Comparison of ENCODE assay signal across 8 cellular contexts in genomic region chr15:100879046-100879445, GRCh38. TPM values are rescaled to one million over a fixed set of nuclear protein-coding genes. Genes with fewer than 3 reads are reported as not detected.
DNase-seq lines count a peak whose midpoint lies in the region; ATAC-seq, FAIRE-seq and TF ChIP-seq lines count a peak whose summit lies in the region.

No MANE protein-coding gene starts in this region.

- no peak for DNase-seq in GM12864 (ENCODE audit: low read depth)
- no peak for DNase-seq in HL-60 (ENCODE audit: low read depth in 1 of 2, low spot score in 1 of 2)
- DNase-seq in epithelial cell of prostate (ENCODE audit: low read depth, low spot score) = no peak
- DNase-seq in pancreas = peak in 3 of 6 donors; percentile 37 to 70 (median 67)
- DNase-seq in epidermal melanocyte (ENCODE audit: insufficient read length, low spot score) = no peak
- DNase-seq in OCI-M1 (lab: John Stamatoyannopoulos, UW) = no peak

- H3K4me1 ChIP-seq in pancreas = no peaks in the 10 kb centered on the region

- no peak for FAIRE-seq in pancreas (lab: Jason Lieb, UNC)

- WGBS in pancreas, 2 donors = 2 to 3% methylated on average over 54 to 59 of the region's 59 CpGs

- intact Hi-C loops in pancreas (cut with DNase I) = loop anchor here in 1 of 3 donors (10.0 kb wide), 2 partner anchors 214 to 254 kb away; no protein-coding TSS in a partner anchor

- no peak for TF ChIP-seq CTCF in GM12864 (IDR thresholded peaks at IDR 0.05; ENCODE audit: low read depth, low read length, missing control alignments)
- no peak for TF ChIP-seq CTCF in HL-60 (IDR thresholded peaks at IDR 0.05; ENCODE audit: insufficient read depth, low read length)
- TF ChIP-seq CTCF in pancreas (IDR thresholded peaks at IDR 0.05) = no peak

- H3K27ac ChIP-seq in HL-60 (replicated peaks) = no peak overlapping the region
- H3K27ac ChIP-seq in epithelial cell of prostate = peak overlapping the region; percentile 74
- H3K27ac ChIP-seq in pancreas = peak overlapping the region in 1 of 4 donors; percentile 55

- H3K27me3 ChIP-seq in HL-60 (ENCODE audit: insufficient read depth, poor library complexity, severe bottlenecking) (peaks cover 48% of the 10 kb centered on the region), pancreas (no peaks in the 10 kb centered on the region)

- no peaks in the 10 kb centered on the region for H3K9me3 ChIP-seq in pancreas

- ATAC-seq in pancreas (peak; percentile 16 to 67 (median 45)), GM21825 (IDR thresholded peaks at IDR 0.05; ENCODE audit: unreplicated experiment) (no peak), HG03135 (IDR thresholded peaks at IDR 0.05; ENCODE audit: unreplicated experiment) (no peak)

- H3K4me3 ChIP-seq in GM12864 (ENCODE audit: low read depth, low read length) = peak overlapping the region; percentile 35; the same call in 1 of the 2 replicates
- peak overlapping the region; percentile 38 for H3K4me3 ChIP-seq in HL-60 (replicated peaks; ENCODE audit: insufficient read depth, low read length)
- H3K4me3 ChIP-seq in pancreas = peak overlapping the region in 3 of 4 donors; percentile 47 to 63 (median 51)

- H3K36me3 ChIP-seq in pancreas = no peaks in the 10 kb centered on the region

RNA-seq across cellular contexts. Expression of gene ALDH1A3, which starts 0.6 kb away (rescaled TPM):
- 10 to 100 TPM in 2 of 6 donors, 1 to 10 TPM in 4; 6.7 to 16.3 (median 8.4) TPM for total RNA-seq in pancreas
- 10 to 100 TPM in 1 of 2 donors, 1 to 10 TPM in 1; 9.0 to 12.7 TPM for polyA plus RNA-seq in pancreas

RNA-seq across cellular contexts. Expression of gene LRRK1, which starts 40.1 kb away (rescaled TPM):
- 10 to 100 TPM in 5 of 6 donors, 1 to 10 TPM in 1; 8.3 to 19.4 (median 11.7) TPM for total RNA-seq in pancreas
- 10 to 100 TPM in 1 of 2 donors, 1 to 10 TPM in 1; 4.3 to 10.6 TPM for polyA plus RNA-seq in pancreas

Comparison
In these comparisons a context has a peak if more than half of its experiments do, and no peak if none do; other contexts are left out.
1. ATAC-seq: peak in pancreas (4 of 4); none in GM21825 (single experiment) and HG03135 (single experiment).
2. Peak in every context shown above with its lines, with median percentiles within 50 percentile points of each other: H3K4me3 ChIP-seq.